27 cellular contexts compared by ENCODE assay signal in the genomic region with DNA sequence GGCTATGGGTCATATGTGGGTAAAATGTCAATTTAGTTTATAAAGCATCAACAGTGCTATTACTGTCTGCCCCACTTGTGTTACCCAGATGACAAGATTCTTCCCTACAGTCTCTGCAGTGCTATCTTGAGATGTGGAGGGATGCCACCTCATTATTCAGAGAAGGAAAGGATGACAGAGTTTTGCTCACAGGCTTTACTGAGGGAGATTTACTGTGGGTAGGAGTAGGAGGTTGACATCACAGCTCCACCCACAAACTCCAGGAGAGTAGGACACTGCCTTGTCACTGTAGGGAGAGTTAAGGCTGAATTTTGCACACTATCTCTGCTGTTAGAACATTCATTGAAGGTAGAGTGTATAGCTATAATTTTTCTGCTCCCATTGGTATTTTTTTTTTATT.
"Had no signal": no experiment of that assay in that cellular context is flagged by ENCODE, and none has a peak within 500 bp of the region (broad histone marks: within the 10 kb centered on the region; RNA-seq: fewer than 3 reads in every experiment).

No MANE protein-coding gene starts in this region.

- H3K4me1 ChIP-seq: neural progenitor cell, parathyroid adenoma, right lobe of liver, sigmoid colon, stomach, suprapubic skin, testis, tibial artery, transverse colon, upper lobe of right lung, uterus had no signal

- H3K36me3 ChIP-seq: neural progenitor cell, ovary, right lobe of liver, sigmoid colon, stomach, suprapubic skin, tibial artery, transverse colon, upper lobe of right lung, uterus had no signal

- H3K27me3 ChIP-seq: neural progenitor cell, ovary, right lobe of liver, sigmoid colon, stomach, suprapubic skin, testis, tibial artery, transverse colon, upper lobe of right lung, uterus had no signal

- DNase-seq: naive thymus-derived CD4-positive, alpha-beta T cell; natural killer cell; ovary; right cardiac atrium; right lobe of liver; sigmoid colon; small intestine; stimulated activated CD4-positive, alpha-beta T cell treated with anti-CD3 and anti-CD28 coated beads, Interleukin-15, amount 100 ng/mL, for 24 hours; stimulated activated CD4-positive, alpha-beta T cell treated with anti-CD3 and anti-CD28 coated beads, Interleukin-2, amount 100 ng/mL, for 24 hours; stimulated activated CD4-positive, alpha-beta T cell treated with anti-CD3 and anti-CD28 coated beads, Interleukin-2, amount 100 ng/mL, for 48 hours; stimulated activated CD4-positive, alpha-beta T cell treated with anti-CD3 and anti-CD28 coated beads, Interleukin-4, amount 100 ng/mL, for 24 hours; stimulated activated naive B cell treated with anti-CD40 and anti-IgM and Interleukin-4, amounts not matched to agents 10 μg/mL and 1 μg/mL and 100 μg/mL, for 72 hours; stimulated activated naive CD4-positive, alpha-beta T cell treated with Interleukin-2 at 50 U/mL for 16 hours; stomach; testis; tibial artery; transverse colon; upper lobe of right lung; uterus had no signal

- H3K27me3 Mint-ChIP-seq: naive thymus-derived CD4-positive, alpha-beta T cell; progenitor cell of endocrine pancreas; stimulated activated naive B cell treated with anti-CD40 and anti-IgM and Interleukin-4, amounts not matched to agents 10 μg/mL and 1 μg/mL and 100 μg/mL, for 72 hours; stimulated activated naive CD8-positive, alpha-beta T cell treated with anti-CD3 and anti-CD28 coated beads, Interleukin-15, Interleukin-2, amounts not matched to agents 100 ng/mL and 50 ng/mL, for 24 hours; type B pancreatic cell had no signal

- ATAC-seq: naive thymus-derived CD4-positive, alpha-beta T cell; natural killer cell; right cardiac atrium; right lobe of liver; stimulated activated effector memory CD8-positive, alpha-beta T cell treated with anti-CD3 and anti-CD28 coated beads, Interleukin-12 subunit alpha, Interleukin-12 subunit beta, amount 100 ng/mL, for 72 hours; stimulated activated naive B cell treated with anti-CD40 and anti-IgM and Interleukin-4, amounts not matched to agents 10 μg/mL and 1 μg/mL and 100 μg/mL, for 72 hours; upper lobe of right lung had no signal

- H3K4me3 Mint-ChIP-seq: naive thymus-derived CD4-positive, alpha-beta T cell; natural killer cell; nephron; neural progenitor cell; stimulated activated effector memory CD8-positive, alpha-beta T cell treated with anti-CD3 and anti-CD28 coated beads, Interleukin-12 subunit alpha, Interleukin-12 subunit beta, amount 100 ng/mL, for 72 hours; stimulated activated naive B cell treated with anti-CD40 and anti-IgM and Interleukin-4, amounts not matched to agents 10 μg/mL and 1 μg/mL and 100 μg/mL, for 72 hours; stimulated activated naive CD8-positive, alpha-beta T cell treated with anti-CD3 and anti-CD28 coated beads, Interleukin-15, Interleukin-2, amounts not matched to agents 100 ng/mL and 50 ng/mL, for 24 hours; type B pancreatic cell had no signal

- H3K4me1 Mint-ChIP-seq: naive thymus-derived CD4-positive, alpha-beta T cell; natural killer cell; nephron; neural progenitor cell; stimulated activated effector memory CD8-positive, alpha-beta T cell treated with anti-CD3 and anti-CD28 coated beads, Interleukin-12 subunit alpha, Interleukin-12 subunit beta, amount 100 ng/mL, for 72 hours; stimulated activated naive B cell treated with anti-CD40 and anti-IgM and Interleukin-4, amounts not matched to agents 10 μg/mL and 1 μg/mL and 100 μg/mL, for 72 hours had no signal

- H3K27ac Mint-ChIP-seq: naive thymus-derived CD4-positive, alpha-beta T cell; natural killer cell; nephron; neural progenitor cell; progenitor cell of endocrine pancreas; stimulated activated effector memory CD8-positive, alpha-beta T cell treated with anti-CD3 and anti-CD28 coated beads, Interleukin-12 subunit alpha, Interleukin-12 subunit beta, amount 100 ng/mL, for 72 hours; stimulated activated naive B cell treated with anti-CD40 and anti-IgM and Interleukin-4, amounts not matched to agents 10 μg/mL and 1 μg/mL and 100 μg/mL, for 72 hours; stimulated activated naive CD8-positive, alpha-beta T cell treated with anti-CD3 and anti-CD28 coated beads, Interleukin-15, Interleukin-2, amounts not matched to agents 100 ng/mL and 50 ng/mL, for 24 hours; type B pancreatic cell had no signal

- H3K9me3 ChIP-seq: ovary, right lobe of liver, sigmoid colon, testis, tibial artery, transverse colon, upper lobe of right lung, uterus had no signal

- H3K9me3 Mint-ChIP-seq: nephron; neural progenitor cell; stimulated activated naive B cell treated with anti-CD40 and anti-IgM and Interleukin-4, amounts not matched to agents 10 μg/mL and 1 μg/mL and 100 μg/mL, for 72 hours; type B pancreatic cell had no signal

- H3K36me3 Mint-ChIP-seq: naive thymus-derived CD4-positive, alpha-beta T cell; neural progenitor cell; stimulated activated effector memory CD8-positive, alpha-beta T cell treated with anti-CD3 and anti-CD28 coated beads, Interleukin-12 subunit alpha, Interleukin-12 subunit beta, amount 100 ng/mL, for 72 hours; stimulated activated naive B cell treated with anti-CD40 and anti-IgM and Interleukin-4, amounts not matched to agents 10 μg/mL and 1 μg/mL and 100 μg/mL, for 72 hours; type B pancreatic cell had no signal

- H3K4me3 ChIP-seq: neural progenitor cell, ovary, right lobe of liver, sigmoid colon, stomach, suprapubic skin, testis, tibial artery, transverse colon, upper lobe of right lung, uterus had no signal

- H3K27ac ChIP-seq: neural progenitor cell, ovary, parathyroid adenoma, right lobe of liver, sigmoid colon, stomach, suprapubic skin, testis, tibial artery, transverse colon, upper lobe of right lung, uterus had no signal
